In the genomic region with DNA sequence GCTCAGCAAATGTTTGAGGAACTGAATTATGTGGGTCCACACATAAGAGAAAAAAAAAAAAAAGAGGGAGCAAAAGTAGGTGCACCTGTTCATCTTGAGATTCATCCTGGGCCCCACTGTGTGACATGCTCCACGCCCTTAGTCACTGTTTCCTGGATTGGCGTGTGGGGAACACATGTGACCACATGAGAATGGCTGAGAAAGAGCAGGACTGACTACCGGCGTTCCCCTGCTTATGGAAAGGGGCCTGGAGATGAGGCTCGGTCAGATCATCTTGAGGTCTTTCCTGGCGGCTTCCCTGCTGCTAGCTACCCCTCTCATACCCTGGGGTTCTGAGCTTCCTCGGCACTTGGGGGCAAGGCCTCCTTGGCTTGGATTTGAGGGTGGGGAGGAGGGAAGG, we compare ENCODE assay signal across 9 cellular contexts. TPM values are rescaled to one million over a fixed set of nuclear protein-coding genes. Genes with fewer than 3 reads are reported as not detected.
A peak's percentile ranks its signal among the peaks of the same experiment; 100 is the strongest.
DNase-seq lines count a peak whose midpoint lies in the region; ATAC-seq and TF ChIP-seq lines count a peak whose summit lies in the region.
"Had no signal": no experiment of that assay in that cellular context is flagged by ENCODE, and none has a peak within 500 bp of the region (broad histone marks: within the 10 kb centered on the region; RNA-seq: fewer than 3 reads in every experiment).

No MANE protein-coding gene starts in this region.

- H3K27ac ChIP-seq in muscle layer of duodenum (ENCODE audit: low read length) (peak overlapping the region; percentile 39), upper lobe of right lung (peak overlapping the region; percentile 58)

- peaks cover 80% of the 10 kb centered on the region for H3K4me1 Mint-ChIP-seq in activated naive CD8-positive, alpha-beta T cell treated with anti-CD3 and anti-CD28 coated beads, Interleukin-2, amount 50 U/mL, for 24 hours

- H3K36me3 Mint-ChIP-seq in activated naive CD8-positive, alpha-beta T cell treated with anti-CD3 and anti-CD28 coated beads, Interleukin-2, amount 50 U/mL, for 24 hours (ENCODE audit: low read depth) = peaks cover 38% of the 10 kb centered on the region

- H3K9me3 ChIP-seq in muscle layer of duodenum (ENCODE audit: control insufficient read depth in 1 of 2, low read length in 2 of 2) (no peaks in the 10 kb centered on the region), upper lobe of right lung (no peaks in the 10 kb centered on the region)

- no peaks in the 10 kb centered on the region for H3K27me3 ChIP-seq in muscle layer of duodenum (ENCODE audit: low read depth, low read length)
- H3K27me3 ChIP-seq in upper lobe of right lung = no peaks in the 10 kb centered on the region

- H3K27ac Mint-ChIP-seq in activated naive CD8-positive, alpha-beta T cell treated with anti-CD3 and anti-CD28 coated beads, Interleukin-2, amount 50 U/mL, for 24 hours = peak overlapping the region; percentile 39

- H3K4me1 ChIP-seq in muscle layer of duodenum (ENCODE audit: control insufficient read depth in 1 of 2, insufficient read depth in 2 of 2, low read length in 2 of 2) (peaks cover 55 to 75% of the 10 kb centered on the region in 2 donors), upper lobe of right lung (peaks cover 72% of the 10 kb centered on the region)

- TF ChIP-seq CTCF in upper lobe of right lung (IDR thresholded peaks at IDR 0.05) = no peak

- peak; percentile 63 for DNase-seq in stimulated activated CD4-positive, alpha-beta T cell treated with anti-CD3 and anti-CD28 coated beads, Interleukin-15, amount 100 ng/mL, for 24 hours
- no peak for DNase-seq in stimulated activated CD4-positive, alpha-beta T cell treated with anti-CD3 and anti-CD28 coated beads, Interleukin-12 subunit alpha, Interleukin-12 subunit beta, amount 100 ng/mL, for 4 hours
- peak; percentile 44 for DNase-seq in activated naive CD8-positive, alpha-beta T cell treated with anti-CD3 and anti-CD28 coated beads, Interleukin-2, amount 50 U/mL, for 24 hours
- DNase-seq in upper lobe of right lung (peak; percentile 40), HT-29 (ENCODE audit: low spot score) (no peak), NCI-H1694 (lab: John Stamatoyannopoulos, UW) (no peak)
- DNase-seq: NCI-H2227 treated with DMSO at 0.1 percent for 48 hours had no signal

- H3K4me3 ChIP-seq in muscle layer of duodenum (ENCODE audit: low read depth in 1 of 2, low read length in 2 of 2) (peak overlapping the region in 1 of 2 donors; percentile 7), upper lobe of right lung (peak overlapping the region; percentile 14)

- ATAC-seq in activated naive CD8-positive, alpha-beta T cell treated with anti-CD3 and anti-CD28 coated beads, Interleukin-2, amount 50 U/mL, for 24 hours = peak; percentile 44
- ATAC-seq in upper lobe of right lung = no peak
- ATAC-seq in HG03521 (IDR thresholded peaks at IDR 0.05; ENCODE audit: unreplicated experiment) = no peak

- peaks cover 4 to 6% of the 10 kb centered on the region in 2 donors for H3K36me3 ChIP-seq in muscle layer of duodenum (ENCODE audit: control insufficient read depth in 1 of 2, insufficient read depth in 2 of 2, low read length in 2 of 2)
- peaks cover 10% of the 10 kb centered on the region for H3K36me3 ChIP-seq in upper lobe of right lung

- H3K4me3 Mint-ChIP-seq in activated naive CD8-positive, alpha-beta T cell treated with anti-CD3 and anti-CD28 coated beads, Interleukin-2, amount 50 U/mL, for 24 hours = peak overlapping the region; percentile 94

- no peaks in the 10 kb centered on the region for H3K9me3 Mint-ChIP-seq in activated naive CD8-positive, alpha-beta T cell treated with anti-CD3 and anti-CD28 coated beads, Interleukin-2, amount 50 U/mL, for 24 hours

- intact Hi-C loops in upper lobe of right lung (cut with DNase I) = no loop called here

- H3K27me3 Mint-ChIP-seq in activated naive CD8-positive, alpha-beta T cell treated with anti-CD3 and anti-CD28 coated beads, Interleukin-2, amount 50 U/mL, for 24 hours = no peaks in the 10 kb centered on the region

RNA-seq across cellular contexts. Expression of gene DEXI, which starts 3.9 kb away (rescaled TPM):
- 36.3 TPM for total RNA-seq in upper lobe of right lung
- total RNA-seq in HT-29 (2014; rRNA removed; shearing (Covaris generic)) = 47.7 and 54.8 TPM in 2 replicates

RNA-seq across cellular contexts. Expression of gene CLEC16A, which starts 6.0 kb away (rescaled TPM):
- 36.9 TPM for total RNA-seq in upper lobe of right lung
- 12.7 and 13.5 TPM in 2 replicates for total RNA-seq in HT-29 (2014; rRNA removed; shearing (Covaris generic))

Comparison
In these comparisons a context has a peak if more than half of its experiments do, and no peak if none do; other contexts are left out.
1. DNase-seq: peak in stimulated activated CD4-positive, alpha-beta T cell treated with anti-CD3 and anti-CD28 coated beads, Interleukin-15, amount 100 ng/mL, for 24 hours (single experiment), activated naive CD8-positive, alpha-beta T cell treated with anti-CD3 and anti-CD28 coated beads, Interleukin-2, amount 50 U/mL, for 24 hours (single experiment) and upper lobe of right lung (single experiment); none in stimulated activated CD4-positive, alpha-beta T cell treated with anti-CD3 and anti-CD28 coated beads, Interleukin-12 subunit alpha, Interleukin-12 subunit beta, amount 100 ng/mL, for 4 hours (single experiment), HT-29 (single experiment) and NCI-H1694 (single experiment).